Comparison of ENCODE assay signal across 20 cellular contexts in genomic region chr12:9113296-9113986, GRCh38. TPM values are rescaled to one million over a fixed set of nuclear protein-coding genes. Genes with fewer than 3 reads are reported as not detected.
A peak's percentile ranks its signal among the peaks of the same experiment; 100 is the strongest.
DNase-seq lines count a peak whose midpoint lies in the region; ATAC-seq and TF ChIP-seq lines count a peak whose summit lies in the region.
"Had no signal": no experiment of that assay in that cellular context is flagged by ENCODE, and none has a peak within 500 bp of the region (broad histone marks: within the 10 kb centered on the region; RNA-seq: fewer than 3 reads in every experiment).

No MANE protein-coding gene starts in this region.

- in situ Hi-C loops in transverse colon (cut with MboI; ENCODE audit: low pct_ligation_motif_present in 1 of 4, low pct_unique_long_range_greater_than_20kb in 1 of 4, low sequenced_read_pairs in 3 of 4) = no loop called here

- H3K79me2 ChIP-seq in hepatocyte (no peaks in the 10 kb centered on the region), parathyroid adenoma (no peaks in the 10 kb centered on the region)

- no peaks in the 10 kb centered on the region for H3K27me3 ChIP-seq in hepatocyte
- no peaks in the 10 kb centered on the region for H3K27me3 ChIP-seq in parathyroid adenoma (ENCODE audit: control insufficient read depth, insufficient read depth, low read length)
- H3K27me3 ChIP-seq in transverse colon = no peaks in the 10 kb centered on the region

- TF ChIP-seq EP300 in transverse colon (IDR thresholded peaks at IDR 0.05; ENCODE audit: low read depth) = no peak

- no peak overlapping the region for H3K4me3 ChIP-seq in hepatocyte
- H3K4me3 ChIP-seq in parathyroid adenoma (ENCODE audit: low read depth, low read length) = peak overlapping the region; percentile 23
- peak overlapping the region in 3 of 4 donors; percentile 7 to 49 (median 13) for H3K4me3 ChIP-seq in transverse colon

- H3K4me1 ChIP-seq in hepatocyte (ENCODE audit: insufficient read depth) (no peaks in the 10 kb centered on the region), parathyroid adenoma (no peaks in the 10 kb centered on the region), transverse colon (peaks cover 0 to 20% (median 2%) of the 10 kb centered on the region in 4 donors)

- H3K9ac ChIP-seq in parathyroid adenoma = no peak overlapping the region

- TF ChIP-seq CTCF in hepatocyte (IDR thresholded peaks at IDR 0.05; ENCODE audit: poor library complexity) (no peak), parathyroid adenoma (IDR thresholded peaks at IDR 0.05) (no peak), transverse colon (IDR thresholded peaks at IDR 0.05) (no peak)

- peak overlapping the region; percentile 30 for H3K27ac Mint-ChIP-seq in dendritic cell treated with granulocyte-macrophage colony-stimulating factor and Interleukin-4, amounts not matched to agents 40 ng/mL and 50 ng/mL, for 4 days
- H3K27ac Mint-ChIP-seq: activated CD4-positive, alpha-beta T cell treated with anti-CD3 and anti-CD28 coated beads, Interleukin-2, amount 10 ng/mL, durations not matched to agents 24 days and 14 days; activated naive CD8-positive, alpha-beta T cell treated with anti-CD3 and anti-CD28 coated beads, Interleukin-2, amount 50 U/mL, for 24 hours had no signal

- intact Hi-C loops in dendritic cell treated with granulocyte-macrophage colony-stimulating factor and Interleukin-4, amounts not matched to agents 40 ng/mL and 50 ng/mL, for 4 days (cut with micrococcal nuclease) = no loop called here
- intact Hi-C loops in transverse colon (cut with DNase I; ENCODE audit: low total_unique reads) = loop anchor here (10.0 kb wide), 1 partner anchor 1091 kb away; no protein-coding TSS in a partner anchor

- H3K4me1 Mint-ChIP-seq in dendritic cell treated with granulocyte-macrophage colony-stimulating factor and Interleukin-4, amounts not matched to agents 40 ng/mL and 50 ng/mL, for 4 days (ENCODE audit: low read depth) = peaks cover 52% of the 10 kb centered on the region

- no peak for TF ChIP-seq POLR2A in transverse colon (IDR thresholded peaks at IDR 0.05)

- H4K20me1 ChIP-seq in hepatocyte (ENCODE audit: insufficient read depth, poor library complexity, severe bottlenecking) = no peaks in the 10 kb centered on the region

- H3K9me3 Mint-ChIP-seq in dendritic cell treated with granulocyte-macrophage colony-stimulating factor and Interleukin-4, amounts not matched to agents 40 ng/mL and 50 ng/mL, for 4 days = peaks cover 8% of the 10 kb centered on the region
- H3K9me3 Mint-ChIP-seq: activated CD4-positive, alpha-beta T cell treated with anti-CD3 and anti-CD28 coated beads, Interleukin-2, amount 10 ng/mL, durations not matched to agents 24 days and 14 days; activated naive CD8-positive, alpha-beta T cell treated with anti-CD3 and anti-CD28 coated beads, Interleukin-2, amount 50 U/mL, for 24 hours; CD8-positive, alpha-beta memory T cell had no signal

- no peak overlapping the region for H3K4me3 Mint-ChIP-seq in dendritic cell treated with granulocyte-macrophage colony-stimulating factor and Interleukin-4, amounts not matched to agents 40 ng/mL and 50 ng/mL, for 4 days
- H3K4me3 Mint-ChIP-seq: activated CD4-positive, alpha-beta T cell treated with anti-CD3 and anti-CD28 coated beads, Interleukin-2, amount 10 ng/mL, durations not matched to agents 24 days and 14 days; activated naive CD8-positive, alpha-beta T cell treated with anti-CD3 and anti-CD28 coated beads, Interleukin-2, amount 50 U/mL, for 24 hours had no signal

- DNase-seq in hepatocyte (ENCODE audit: low spot score) (no peak), transverse colon (no peak), nucleus accumbens (lab: John Stamatoyannopoulos, UW) (no peak)
- DNase-seq in central memory CD4-positive, alpha-beta T cell = no peak
- DNase-seq: activated CD4-positive, alpha-beta T cell treated with anti-CD3 and anti-CD28 coated beads, Interleukin-2, amount 10 ng/mL, durations not matched to agents 24 days and 14 days; activated naive CD8-positive, alpha-beta T cell treated with anti-CD3 and anti-CD28 coated beads, Interleukin-2, amount 50 U/mL, for 24 hours; CD8-positive, alpha-beta memory T cell; effector CD4-positive, alpha-beta T cell; Kasumi-1; midbrain; NCI-H1105; NCI-H526; occipital lobe; SHP77; stimulated activated CD4-positive, alpha-beta T cell treated with anti-CD3 and anti-CD28 coated beads, Interleukin-1b, Interleukin-23, amount 100 ng/mL, for 48 hours; stimulated activated naive CD8-positive, alpha-beta T cell treated with anti-CD3 and anti-CD28 coated beads, Interleukin-15, Interleukin-2, amounts not matched to agents 100 U/mL and 50 U/mL, for 24 hours had no signal

- H2AFZ ChIP-seq in hepatocyte (no peak overlapping the region), parathyroid adenoma (no peak overlapping the region)

- H3K27ac ChIP-seq in hepatocyte = no peak overlapping the region
- H3K27ac ChIP-seq in parathyroid adenoma = no peak overlapping the region
- peak overlapping the region; percentile 35 to 74 (median 50) for H3K27ac ChIP-seq in transverse colon

- no peaks in the 10 kb centered on the region for H3K27me3 Mint-ChIP-seq in dendritic cell treated with granulocyte-macrophage colony-stimulating factor and Interleukin-4, amounts not matched to agents 40 ng/mL and 50 ng/mL, for 4 days
- H3K27me3 Mint-ChIP-seq: activated naive CD8-positive, alpha-beta T cell treated with anti-CD3 and anti-CD28 coated beads, Interleukin-2, amount 50 U/mL, for 24 hours; CD8-positive, alpha-beta memory T cell had no signal

- H3K4me2 ChIP-seq in hepatocyte (peak overlapping the region; percentile 35), parathyroid adenoma (ENCODE audit: low read length) (peak overlapping the region; percentile 8)

- no peaks in the 10 kb centered on the region for H3K9me2 ChIP-seq in hepatocyte (replicated peaks; ENCODE audit: insufficient read depth)

- H3K36me3 Mint-ChIP-seq in dendritic cell treated with granulocyte-macrophage colony-stimulating factor and Interleukin-4, amounts not matched to agents 40 ng/mL and 50 ng/mL, for 4 days (ENCODE audit: low read depth) = peaks cover 44% of the 10 kb centered on the region

- ATAC-seq in HG03571 (IDR thresholded peaks at IDR 0.05; ENCODE audit: unreplicated experiment) = no peak
- ATAC-seq: activated naive CD8-positive, alpha-beta T cell treated with anti-CD3 and anti-CD28 coated beads, Interleukin-2, amount 50 U/mL, for 24 hours; sciatic nerve; stimulated activated naive CD8-positive, alpha-beta T cell treated with anti-CD3 and anti-CD28 coated beads, Interleukin-15, Interleukin-2, amounts not matched to agents 100 U/mL and 50 U/mL, for 24 hours had no signal

- H3K36me3 ChIP-seq in hepatocyte (replicated peaks; ENCODE audit: insufficient read depth, low read depth) (no peaks in the 10 kb centered on the region), parathyroid adenoma (ENCODE audit: control insufficient read depth, insufficient read depth, low read length) (no peaks in the 10 kb centered on the region), transverse colon (peaks cover 0 to 7% (median 0%) of the 10 kb centered on the region in 4 donors)

- no peaks in the 10 kb centered on the region for H3K9me3 ChIP-seq in hepatocyte (ENCODE audit: low read depth)
- H3K9me3 ChIP-seq in parathyroid adenoma (ENCODE audit: control insufficient read depth, low read length) = no peaks in the 10 kb centered on the region
- no peaks in the 10 kb centered on the region for H3K9me3 ChIP-seq in transverse colon

- 83% methylated on average over 7 of the region's 7 CpGs for WGBS in hepatocyte (ENCODE audit: low lambda C conversion rate, missing lambda C conversion rate)
- 37 to 54% methylated on average over 3 to 7 of the region's 7 CpGs for WGBS in transverse colon (ENCODE audit: low coverage in 1 of 2), 2 donors

RNA-seq across cellular contexts. Expression of gene A2M, which starts 2.3 kb away (rescaled TPM):
- total RNA-seq in hepatocyte (567 and 598 TPM in 2 replicates), transverse colon (100 to 1,000 TPM in 2 of 4 donors, 10 to 100 TPM in 2; 66.2 to 136 (median 96.5) TPM)
- polyA plus RNA-seq in hepatocyte = 426 and 463 TPM in 2 replicates
- total RNA-seq: activated CD4-positive, alpha-beta T cell treated with anti-CD3 and anti-CD28 coated beads, Interleukin-2, amount 10 ng/mL, durations not matched to agents 24 days and 14 days had no signal

Comparison
In these comparisons a context has a peak if more than half of its experiments do, and no peak if none do; other contexts are left out.
1. H3K27ac ChIP-seq: peak in transverse colon (4 of 4); none in hepatocyte (single experiment) and parathyroid adenoma (single experiment).